ENCODE assay signal across 16 cellular contexts in genomic region chr5:167814828-167815227, GRCh38.
DNase-seq lines count a peak whose midpoint lies in the region; ATAC-seq and TF ChIP-seq lines count a peak whose summit lies in the region.
"Had no signal": no experiment of that assay in that cellular context is flagged by ENCODE, and none has a peak within 500 bp of the region (broad histone marks: within the 10 kb centered on the region; RNA-seq: fewer than 3 reads in every experiment).

No MANE protein-coding gene starts in this region.

- no peaks in the 10 kb centered on the region for H4K20me1 ChIP-seq in smooth muscle cell (ENCODE audit: low read depth)

- H2AFZ ChIP-seq in smooth muscle cell (ENCODE audit: low read depth): no peak overlapping the region

- H3K9me3 Mint-ChIP-seq in HFFc6: no peaks in the 10 kb centered on the region

- H3K4me3 ChIP-seq in adipocyte (ENCODE audit: low read length) (no peak overlapping the region), smooth muscle cell (no peak overlapping the region), adrenal gland (no peak overlapping the region)
- H3K4me3 ChIP-seq: left ventricle myocardium inferior, psoas muscle, upper lobe of right lung had no signal

- 0% methylated on average over 4 of the region's 4 CpGs for WGBS in smooth muscle cell (ENCODE audit: low lambda C conversion rate)
- 37 to 48% (median 40%) methylated on average over 4 of the region's 4 CpGs for WGBS in adrenal gland, 4 donors

- ATAC-seq in foreskin keratinocyte: peak; percentile 84
- ATAC-seq: activated CD4-positive, CD25-positive, alpha-beta regulatory T cell treated with anti-CD3 and anti-CD28 coated beads, Interleukin-2, amount 50 U/mL, for 24 hours; psoas muscle; upper lobe of right lung had no signal

- H3K4me1 ChIP-seq in adipocyte (ENCODE audit: control insufficient read depth, insufficient read depth, low read length): peaks cover 9% of the 10 kb centered on the region
- H3K4me1 ChIP-seq in foreskin keratinocyte: peaks cover 34% of the 10 kb centered on the region
- peaks cover 9% of the 10 kb centered on the region for H3K4me1 ChIP-seq in smooth muscle cell (ENCODE audit: low read depth)
- no peaks in the 10 kb centered on the region for H3K4me1 ChIP-seq in adrenal gland (replicated peaks in 1 of 2)
- H3K4me1 ChIP-seq: left ventricle myocardium inferior, psoas muscle, upper lobe of right lung had no signal

- H3K36me3 ChIP-seq in adipocyte (ENCODE audit: control insufficient read depth, insufficient read depth, low read length, severe bottlenecking): no peaks in the 10 kb centered on the region
- H3K36me3 ChIP-seq in smooth muscle cell (ENCODE audit: low read depth): no peaks in the 10 kb centered on the region
- H3K36me3 ChIP-seq in adrenal gland (replicated peaks in 1 of 2): no peaks in the 10 kb centered on the region
- H3K36me3 ChIP-seq: left ventricle myocardium inferior, upper lobe of right lung had no signal

- no peak overlapping the region for H3K9ac ChIP-seq in adipocyte (ENCODE audit: low read length)
- H3K9ac ChIP-seq in smooth muscle cell (ENCODE audit: low read depth): no peak overlapping the region

- peaks cover 20% of the 10 kb centered on the region for H3K27me3 Mint-ChIP-seq in HFFc6 (ENCODE audit: insufficient read depth)

- H3K4me3 Mint-ChIP-seq in HFFc6: peak overlapping the region; percentile 66; the same call in 1 of the 2 replicates

- H3K4me2 ChIP-seq in smooth muscle cell: peak overlapping the region; percentile 74

- H3K9me3 ChIP-seq in adipocyte (ENCODE audit: control insufficient read depth, low read length) (no peaks in the 10 kb centered on the region), smooth muscle cell (replicated peaks; ENCODE audit: low read depth) (no peaks in the 10 kb centered on the region), adrenal gland (replicated peaks in 1 of 3) (no peaks in the 10 kb centered on the region)
- H3K9me3 ChIP-seq: left ventricle myocardium inferior, psoas muscle, upper lobe of right lung had no signal

- H3K27ac ChIP-seq in foreskin keratinocyte: peak overlapping the region; percentile 83
- H3K27ac ChIP-seq in smooth muscle cell (ENCODE audit: low read depth): peak overlapping the region; percentile 73
- no peak overlapping the region for H3K27ac ChIP-seq in adrenal gland
- H3K27ac ChIP-seq: left ventricle myocardium inferior, psoas muscle, upper lobe of right lung had no signal

- H3K4me1 Mint-ChIP-seq in HFFc6 (ENCODE audit: low read depth): peaks cover 42% of the 10 kb centered on the region

- H3K27me3 ChIP-seq in adipocyte (replicated peaks; ENCODE audit: control insufficient read depth, insufficient read depth, low read length): peaks cover 3% of the 10 kb centered on the region
- no peaks in the 10 kb centered on the region for H3K27me3 ChIP-seq in foreskin keratinocyte
- no peaks in the 10 kb centered on the region for H3K27me3 ChIP-seq in smooth muscle cell (ENCODE audit: low read depth)
- no peaks in the 10 kb centered on the region for H3K27me3 ChIP-seq in adrenal gland
- H3K27me3 ChIP-seq: upper lobe of right lung had no signal

- no peaks in the 10 kb centered on the region for H3K79me2 ChIP-seq in smooth muscle cell (ENCODE audit: low read depth)

- H3F3A ChIP-seq in smooth muscle cell (ENCODE audit: low read depth): peaks cover 6% of the 10 kb centered on the region

- intact Hi-C loops in adrenal gland (cut with DNase I): no loop called here

- TF ChIP-seq POLR2A in adrenal gland (IDR thresholded peaks at IDR 0.05): no peak

- peak; percentile 89 for DNase-seq in HFFc6
- peak; percentile 79 for DNase-seq in adipocyte (ENCODE audit: low read depth)
- peak; percentile 99 for DNase-seq in foreskin keratinocyte
- peak; percentile 4 for DNase-seq in smooth muscle cell (lab: John Stamatoyannopoulos, UW; ENCODE audit: unreplicated experiment)
- DNase-seq in COLO829 (ENCODE audit: low spot score): no peak
- DNase-seq in dermis blood vessel endothelial cell: no peak
- no peak for DNase-seq in adrenal gland
- no peak for DNase-seq in NK-92 (lab: John Stamatoyannopoulos, UW; ENCODE audit: unreplicated experiment)
- DNase-seq: activated gamma-delta T cell treated with Interleukin-2 at 50 U/mL for 16 hours, DND-41, H7, left ventricle myocardium inferior, NCI-H146, psoas muscle, upper lobe of right lung had no signal

- TF ChIP-seq CTCF in HFFc6 (IDR thresholded peaks at IDR 0.05) (no peak), foreskin keratinocyte (conservative IDR thresholded peaks at IDR 0.05) (no peak), smooth muscle cell (IDR thresholded peaks at IDR 0.05; ENCODE audit: borderline replicate concordance, insufficient read depth, poor library complexity, severe bottlenecking) (no peak), adrenal gland (IDR thresholded peaks at IDR 0.05) (no peak)

- H3K27ac Mint-ChIP-seq in HFFc6: no peak overlapping the region

- no peaks in the 10 kb centered on the region for H3K36me3 Mint-ChIP-seq in HFFc6 (ENCODE audit: low read depth)

Comparison
In these comparisons a context has a peak if more than half of its experiments do, and no peak if none do; other contexts are left out.
1. DNase-seq: peak in HFFc6 (single experiment), adipocyte (single experiment), foreskin keratinocyte (2 of 2) and smooth muscle cell (single experiment); none in COLO829 (single experiment), dermis blood vessel endothelial cell (single experiment), adrenal gland (0 of 7) and NK-92 (single experiment).
2. H3K27ac ChIP-seq: peak in foreskin keratinocyte (single experiment) and smooth muscle cell (single experiment); none in adrenal gland (0 of 5).